In genomic region chr18:63624863-63625262, GRCh38 we compare ENCODE assay signal across 39 cellular contexts. TPM values are rescaled to one million over a fixed set of nuclear protein-coding genes. Genes with fewer than 3 reads are reported as not detected.
"Had no signal": no experiment of that assay in that cellular context is flagged by ENCODE, and none has a peak within 500 bp of the region (broad histone marks: within the 10 kb centered on the region; RNA-seq: fewer than 3 reads in every experiment).

No MANE protein-coding gene starts in this region.

- H3K27me3 ChIP-seq: MG63 had no signal

- H3K36me3 ChIP-seq: MG63 had no signal

- H3K4me3 ChIP-seq: MG63 had no signal

- DNase-seq: Karpas-422, Kasumi-1, MG63, MM.1S, MV-4-11, NCI-H1048, NCI-H1092, NCI-H1092 treated with DMSO at 0.1 percent for 48 hours, NCI-H1105, NCI-H1105 treated with DMSO at 0.1 percent for 48 hours, NCI-H1417, NCI-H1417 treated with DMSO at 0.1 percent for 48 hours, NCI-H1436, NCI-H1436 treated with DMSO at 0.1 percent for 48 hours, NCI-H146, NCI-H1694, NCI-H1694 treated with DMSO at 0.1 percent for 48 hours, NCI-H187, NCI-H187 treated with DMSO at 0.1 percent for 48 hours, NCI-H1930, NCI-H2029, NCI-H2029 treated with DMSO at 0.1 percent for 48 hours, NCI-H2081, NCI-H2081 treated with DMSO at 0.1 percent for 48 hours, NCI-H2107, NCI-H2171, NCI-H2171 treated with DMSO at 0.1 percent for 48 hours, NCI-H2227 treated with DMSO at 0.1 percent for 48 hours, NCI-H226, NCI-H345, NCI-H446, NCI-H446 treated with DMSO at 0.1 percent for 48 hours, NCI-H510A, NCI-H510A treated with DMSO at 0.1 percent for 48 hours, NCI-H524 had no signal

RNA-seq across cellular contexts. Expression of gene SERPINB4, which starts 19.2 kb away (rescaled TPM):
- total RNA-seq: LHCN-M2, MCF 10A, NCI-H460 had no signal

RNA-seq across cellular contexts. Expression of gene SERPINB3, which starts 36.8 kb away (rescaled TPM):
- total RNA-seq: LHCN-M2, M059J had no signal

RNA-seq across cellular contexts. Expression of gene SERPINB13, which starts 37.7 kb away (rescaled TPM):
- total RNA-seq: LHCN-M2, M059J, NCI-H460 had no signal
